ENCODE assay signal across 8 cellular contexts in the genomic region with DNA sequence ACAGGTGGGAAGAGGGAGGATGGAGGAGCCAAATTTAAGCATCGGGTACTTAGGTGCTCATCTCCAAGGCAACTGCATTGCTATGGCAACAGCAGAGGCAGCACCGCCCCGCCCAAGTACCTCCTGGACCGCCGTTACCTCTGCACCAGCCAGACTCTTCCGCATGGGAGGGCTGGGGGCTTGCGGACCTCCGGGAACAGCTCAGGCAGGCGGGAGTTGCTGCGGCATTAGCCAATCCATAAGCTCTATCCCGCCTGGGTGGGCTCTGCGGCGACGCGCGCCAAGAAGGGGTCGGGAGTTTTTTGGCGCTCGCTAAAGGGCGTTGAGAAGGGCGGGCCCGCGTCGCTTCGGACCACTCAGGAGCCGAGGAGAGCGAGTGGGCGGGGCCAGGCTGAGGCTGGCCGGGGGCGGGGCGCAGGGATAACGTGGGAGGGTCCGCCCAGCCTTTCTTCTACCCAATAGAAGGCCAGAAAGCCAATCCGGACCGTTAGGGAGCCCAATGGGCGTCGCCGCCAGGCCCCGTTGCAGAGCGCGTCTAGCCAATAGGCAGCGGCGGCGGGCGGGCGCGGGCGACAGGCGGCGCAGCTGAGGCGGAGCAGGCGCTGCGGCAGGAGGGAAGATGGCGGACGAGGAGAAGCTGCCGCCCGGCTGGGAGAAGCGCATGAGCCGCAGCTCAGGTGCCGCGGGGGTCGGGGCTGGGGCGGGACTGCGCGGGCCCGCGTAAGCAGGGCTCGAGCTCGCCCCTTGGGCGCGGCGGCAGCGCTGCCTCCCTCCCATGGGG.
DNase-seq lines count a peak whose midpoint lies in the region; ATAC-seq and FAIRE-seq lines count a peak whose summit lies in the region.

A gene (plus strand): TSS at position 593 of the 781 bp plus-strand sequence. CDS start 27 bp downstream, at position 620.

- DNase-seq in AG20443 (ENCODE audit: low spot score) = peak; percentile 99
- DNase-seq in NCI-H446 (lab: John Stamatoyannopoulos, UW) = peak; percentile 98 to 99
- DNase-seq in activated CD4-positive, CD25-positive, alpha-beta regulatory T cell treated with anti-CD3 and anti-CD28 coated beads, Interleukin-2, amount 50 U/mL, for 16 hours (ENCODE audit: low read depth, low spot score) = peak; percentile 98
- peak; percentile 98 to 99 for DNase-seq in central memory CD8-positive, alpha-beta T cell (ENCODE audit: low spot score in 2 of 2)
- peak; percentile 99 for DNase-seq in stimulated activated CD4-positive, alpha-beta T cell treated with anti-CD3 and anti-CD28 coated beads, Interleukin-12 subunit alpha, Interleukin-12 subunit beta, amount 100 ng/mL, for 4 hours

- no peaks in the 10 kb centered on the region for H3K9me3 Mint-ChIP-seq in central memory CD8-positive, alpha-beta T cell

- ATAC-seq in GM19025 (IDR thresholded peaks at IDR 0.05; ENCODE audit: low read depth, unreplicated experiment) = peak; percentile 95
- ATAC-seq in HG03342 (IDR thresholded peaks at IDR 0.05; ENCODE audit: unreplicated experiment) = peak; percentile 92
- peak; percentile 99 for ATAC-seq in central memory CD8-positive, alpha-beta T cell (replicated peaks; ENCODE audit: extremely low read depth, poor library complexity, severe bottlenecking)

- H3K27me3 Mint-ChIP-seq in central memory CD8-positive, alpha-beta T cell = no peaks in the 10 kb centered on the region

- H3K4me1 Mint-ChIP-seq in central memory CD8-positive, alpha-beta T cell = peaks cover 19% of the 10 kb centered on the region

- H3K36me3 Mint-ChIP-seq in central memory CD8-positive, alpha-beta T cell (ENCODE audit: insufficient read depth) = peaks cover 26% of the 10 kb centered on the region

- H3K4me3 Mint-ChIP-seq in central memory CD8-positive, alpha-beta T cell = peak within 1 kb of the TSS; percentile 85

- H3K27ac Mint-ChIP-seq in central memory CD8-positive, alpha-beta T cell (ENCODE audit: low read depth) = peak within 1 kb of the TSS; percentile 88

- FAIRE-seq in islet of Langerhans (lab: Jason Lieb, UNC) = peak; percentile 51

Comparison
In these comparisons a context has a peak if more than half of its experiments do, and no peak if none do; other contexts are left out.
1. Peak in every context shown above with its lines: DNase-seq and ATAC-seq.